Comparison of ENCODE assay signal across 1 cellular context in genomic region chr1:3695326-3696217, GRCh38.
TF ChIP-seq lines count a peak whose summit lies in the region.

No MANE protein-coding gene starts in this region.

TF ChIP-seq in GM23338, 12 proteins besides CTCF, POLR2A, EP300 and RAD21 (continued from another document):
- no peak for TF ChIP-seq ZNF462 (CRISPR knock-in tag; IDR thresholded peaks at IDR 0.05)
- TF ChIP-seq STAT1 (IDR thresholded peaks at IDR 0.05; ENCODE audit: unreplicated experiment), result no peak
- no peak for TF ChIP-seq NANOG (IDR thresholded peaks at IDR 0.05; ENCODE audit: borderline replicate concordance)
- TF ChIP-seq ETS1 (IDR thresholded peaks at IDR 0.05), result no peak
- no peak for TF ChIP-seq REST (IDR thresholded peaks at IDR 0.05; ENCODE audit: unreplicated experiment)
